ENCODE assay signal across 8 cellular contexts in genomic region chr3:112074616-112075497, GRCh38. TPM values are rescaled to one million over a fixed set of nuclear protein-coding genes. Genes with fewer than 3 reads are reported as not detected.
DNase-seq lines count a peak whose midpoint lies in the region; ATAC-seq and TF ChIP-seq lines count a peak whose summit lies in the region.

No MANE protein-coding gene starts in this region.

- H3K4me3 Mint-ChIP-seq in mesothelial cell of epicardium = peak overlapping the region; percentile 12

- H3K27ac Mint-ChIP-seq in mesothelial cell of epicardium = peak overlapping the region; percentile 97

- H3K27me3 Mint-ChIP-seq in mesothelial cell of epicardium (ENCODE audit: low read depth) = no peaks in the 10 kb centered on the region

- TF ChIP-seq CTCF in astrocyte of the cerebellum (IDR thresholded peaks at IDR 0.05; ENCODE audit: low read depth, low read length, missing control alignments) (no peak), mesothelial cell of epicardium (IDR thresholded peaks at IDR 0.05; ENCODE audit: unreplicated experiment) (no peak)

- peak; percentile 11 for DNase-seq in stimulated activated CD4-positive, alpha-beta T cell treated with anti-CD3 and anti-CD28 coated beads, Interleukin-1b, Interleukin-23, amount 100 ng/mL, for 48 hours
- no peak for DNase-seq in stimulated activated CD4-positive, alpha-beta T cell treated with anti-CD3 and anti-CD28 coated beads, Interleukin-4, amount 100 ng/mL, for 1 hour
- DNase-seq in NCI-H748 treated with DMSO at 0.1 percent for 48 hours (lab: John Stamatoyannopoulos, UW) (peak; percentile 80), astrocyte of the cerebellum (ENCODE audit: low read depth) (peak; percentile 78), mesothelial cell of epicardium (ENCODE audit: low spot score in 2 of 2, unreplicated experiment in 2 of 2) (peak in 1 of 2 experiments; percentile 48), CD1c-positive myeloid dendritic cell (ENCODE audit: extremely low spot score) (no peak), NCI-H1092 treated with DMSO at 0.1 percent for 48 hours (lab: John Stamatoyannopoulos, UW) (no peak)

- H3K9me3 Mint-ChIP-seq in mesothelial cell of epicardium = peaks cover 3% of the 10 kb centered on the region

- H3K36me3 Mint-ChIP-seq in mesothelial cell of epicardium = peaks cover 4% of the 10 kb centered on the region

- in situ Hi-C loops in astrocyte of the cerebellum (cut with HindIII; ENCODE audit: low sequenced_read_pairs) = no loop called here

- peaks cover 21% of the 10 kb centered on the region for H3K4me1 Mint-ChIP-seq in mesothelial cell of epicardium

- no peak overlapping the region for H3K4me3 ChIP-seq in astrocyte of the cerebellum (ENCODE audit: low read depth, low read length)

- peak; percentile 92 for ATAC-seq in HG03095 (IDR thresholded peaks at IDR 0.05; ENCODE audit: unreplicated experiment)

RNA-seq across cellular contexts. Expression of gene C3orf52, which starts 11.3 kb away (rescaled TPM):
- 4.2 to 4.7 TPM (median 4.5 TPM) in 3 replicates for total RNA-seq in mesothelial cell of epicardium

RNA-seq across cellular contexts. Expression of gene TMPRSS7, which starts 40.3 kb away (rescaled TPM):
- total RNA-seq in mesothelial cell of epicardium = not detected in 3 replicates

RNA-seq across cellular contexts. Expression of gene GCSAM, which starts 58.2 kb away (rescaled TPM):
- 0.67 to 1.2 TPM (median 0.93 TPM) in 3 replicates for total RNA-seq in mesothelial cell of epicardium

Comparison
In these comparisons a context has a peak if more than half of its experiments do, and no peak if none do; other contexts are left out.
1. DNase-seq: peak in stimulated activated CD4-positive, alpha-beta T cell treated with anti-CD3 and anti-CD28 coated beads, Interleukin-1b, Interleukin-23, amount 100 ng/mL, for 48 hours (single experiment), NCI-H748 treated with DMSO at 0.1 percent for 48 hours (single experiment) and astrocyte of the cerebellum (single experiment); none in stimulated activated CD4-positive, alpha-beta T cell treated with anti-CD3 and anti-CD28 coated beads, Interleukin-4, amount 100 ng/mL, for 1 hour (single experiment), CD1c-positive myeloid dendritic cell (single experiment) and NCI-H1092 treated with DMSO at 0.1 percent for 48 hours (single experiment).